Comparison of ENCODE assay signal across 1 cellular context in the genomic region with DNA sequence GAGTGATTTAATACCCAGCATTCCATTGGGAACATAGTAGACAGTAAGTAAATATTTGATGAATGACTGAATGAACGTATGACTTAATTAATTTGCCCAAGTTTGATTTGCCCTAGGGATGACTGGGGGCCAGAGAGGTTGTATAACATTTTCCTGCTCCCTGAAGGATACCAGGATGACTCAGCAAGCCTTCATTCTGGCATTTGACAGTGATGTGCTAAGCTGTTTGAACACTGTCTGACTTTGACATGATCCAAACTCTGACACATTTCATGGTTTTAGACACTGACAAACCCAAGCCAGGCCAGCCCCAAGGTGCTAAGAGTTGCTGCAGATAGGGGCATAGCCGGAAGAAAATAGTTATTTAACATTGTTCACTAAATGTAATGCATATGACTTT.
TF ChIP-seq lines count a peak whose summit lies in the region.

No MANE protein-coding gene starts in this region.

TF ChIP-seq in IMR-90, 13 proteins besides CTCF, POLR2A, EP300 and RAD21:
- TF ChIP-seq NFE2L2 (IDR thresholded peaks at IDR 0.05; ENCODE audit: low read depth, low read length) (peak; percentile 77; the same call in 1 of the 2 replicates), RFX5 (IDR thresholded peaks at IDR 0.05; ENCODE audit: low read depth, low read length) (no peak), CEBPB (IDR thresholded peaks at IDR 0.05; ENCODE audit: low read depth, low read length) (no peak), MAFK (IDR thresholded peaks at IDR 0.05; ENCODE audit: low read depth, low read length) (peak; percentile 21; the same call in 1 of the 2 replicates)
- TF ChIP-seq, protein P1, sequence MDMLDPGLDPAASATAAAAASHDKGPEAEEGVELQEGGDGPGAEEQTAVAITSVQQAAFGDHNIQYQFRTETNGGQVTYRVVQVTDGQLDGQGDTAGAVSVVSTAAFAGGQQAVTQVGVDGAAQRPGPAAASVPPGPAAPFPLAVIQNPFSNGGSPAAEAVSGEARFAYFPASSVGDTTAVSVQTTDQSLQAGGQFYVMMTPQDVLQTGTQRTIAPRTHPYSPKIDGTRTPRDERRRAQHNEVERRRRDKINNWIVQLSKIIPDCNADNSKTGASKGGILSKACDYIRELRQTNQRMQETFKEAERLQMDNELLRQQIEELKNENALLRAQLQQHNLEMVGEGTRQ (IDR thresholded peaks at IDR 0.05; ENCODE audit: low read depth, low read length), result no peak
- TF ChIP-seq, protein P2, sequence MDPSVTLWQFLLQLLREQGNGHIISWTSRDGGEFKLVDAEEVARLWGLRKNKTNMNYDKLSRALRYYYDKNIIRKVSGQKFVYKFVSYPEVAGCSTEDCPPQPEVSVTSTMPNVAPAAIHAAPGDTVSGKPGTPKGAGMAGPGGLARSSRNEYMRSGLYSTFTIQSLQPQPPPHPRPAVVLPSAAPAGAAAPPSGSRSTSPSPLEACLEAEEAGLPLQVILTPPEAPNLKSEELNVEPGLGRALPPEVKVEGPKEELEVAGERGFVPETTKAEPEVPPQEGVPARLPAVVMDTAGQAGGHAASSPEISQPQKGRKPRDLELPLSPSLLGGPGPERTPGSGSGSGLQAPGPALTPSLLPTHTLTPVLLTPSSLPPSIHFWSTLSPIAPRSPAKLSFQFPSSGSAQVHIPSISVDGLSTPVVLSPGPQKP (IDR thresholded peaks at IDR 0.05; ENCODE audit: borderline replicate concordance, low read depth, low read length), result no peak
TF ChIP-seq in IMR-90: peak in this region for 2.
